Comparison of ENCODE assay signal across 8 cellular contexts in genomic region chr11:66579017-66579606, GRCh38. TPM values are rescaled to one million over a fixed set of nuclear protein-coding genes. Genes with fewer than 3 reads are reported as not detected.
DNase-seq lines count a peak whose midpoint lies in the region; ATAC-seq and TF ChIP-seq lines count a peak whose summit lies in the region.

No MANE protein-coding gene starts in this region.

- H3K4me1 ChIP-seq in ACC112 (ENCODE audit: control insufficient read depth, insufficient read depth, low read length, unreplicated experiment): peaks cover 5% of the 10 kb centered on the region
- H3K4me1 ChIP-seq in OCI-LY1 (ENCODE audit: insufficient read depth, low read length, severe bottlenecking): no peaks in the 10 kb centered on the region
- H3K4me1 ChIP-seq in esophagus squamous epithelium: peaks cover 0 to 7% (median 0%) of the 10 kb centered on the region in 3 donors

- H3K9me3 Mint-ChIP-seq in activated T-cell treated with anti-CD3 and anti-CD28 coated beads, Interleukin-2, amount 50 U/mL, for 24 hours: peaks cover 5% of the 10 kb centered on the region
- H3K9me3 Mint-ChIP-seq in natural killer cell: peaks cover 0 to 5% of the 10 kb centered on the region in 2 donors
- H3K9me3 Mint-ChIP-seq in stimulated activated memory B cell treated with anti-CD40 and anti-IgM and Interleukin-4, amounts not matched to agents 10 μg/mL and 1 μg/mL and 100 μg/mL, for 72 hours: peaks cover 7% of the 10 kb centered on the region

- no peaks in the 10 kb centered on the region for H3K27me3 ChIP-seq in ACC112 (ENCODE audit: insufficient read depth, low read length)
- no peaks in the 10 kb centered on the region; the same call in 1 of the 2 replicates for H3K27me3 ChIP-seq in OCI-LY1 (ENCODE audit: insufficient read depth, low read length)
- H3K27me3 ChIP-seq in esophagus squamous epithelium: no peaks in the 10 kb centered on the region

- H3K9me2 ChIP-seq in OCI-LY1 (ENCODE audit: low read depth, low read length): no peaks in the 10 kb centered on the region

- H3K9ac ChIP-seq in OCI-LY1 (ENCODE audit: low read length): no peak overlapping the region

- no peak overlapping the region for H2AFZ ChIP-seq in ACC112 (ENCODE audit: low read length, unreplicated experiment)
- no peak overlapping the region for H2AFZ ChIP-seq in OCI-LY1 (ENCODE audit: low read length)

- H3K36me3 ChIP-seq in ACC112 (ENCODE audit: insufficient read depth, low read length) (no peaks in the 10 kb centered on the region), OCI-LY1 (ENCODE audit: insufficient read depth, low read length) (no peaks in the 10 kb centered on the region; the same call in 1 of the 2 replicates), esophagus squamous epithelium (no peaks in the 10 kb centered on the region)

- H3K9me3 ChIP-seq in OCI-LY1 (ENCODE audit: low read length): 0 out of 2 replicates have a peak, but pooled peaks cover 7% of the 10 kb centered on the region
- peaks cover 0 to 11% (median 10%) of the 10 kb centered on the region in 3 donors for H3K9me3 ChIP-seq in esophagus squamous epithelium

- TF ChIP-seq CTCF in OCI-LY1 (IDR thresholded peaks at IDR 0.05; ENCODE audit: low read length) (peak; percentile 87), esophagus squamous epithelium (IDR thresholded peaks at IDR 0.05) (peak; percentile 76 to 82 (median 79)), natural killer cell (IDR thresholded peaks at IDR 0.05) (peak; percentile 83)

- H3K27ac ChIP-seq in ACC112 (ENCODE audit: low read depth, low read length) (no peak overlapping the region), OCI-LY1 (ENCODE audit: low read depth, low read length, poor library complexity, severe bottlenecking) (no peak overlapping the region), esophagus squamous epithelium (no peak overlapping the region)

- H3K36me3 Mint-ChIP-seq in activated T-cell treated with anti-CD3 and anti-CD28 coated beads, Interleukin-2, amount 50 U/mL, for 24 hours (ENCODE audit: low read depth): no peaks in the 10 kb centered on the region
- H3K36me3 Mint-ChIP-seq in natural killer cell: no peaks in the 10 kb centered on the region
- H3K36me3 Mint-ChIP-seq in stimulated activated memory B cell treated with anti-CD40 and anti-IgM and Interleukin-4, amounts not matched to agents 10 μg/mL and 1 μg/mL and 100 μg/mL, for 72 hours: no peaks in the 10 kb centered on the region

- H3K79me2 ChIP-seq in ACC112 (ENCODE audit: control insufficient read depth, insufficient read depth, low read length, unreplicated experiment): no peaks in the 10 kb centered on the region
- no peaks in the 10 kb centered on the region for H3K79me2 ChIP-seq in OCI-LY1 (ENCODE audit: insufficient read depth, low read length)

- H3K27ac Mint-ChIP-seq in activated T-cell treated with anti-CD3 and anti-CD28 coated beads, Interleukin-2, amount 50 U/mL, for 24 hours: peak overlapping the region; percentile 1
- peak overlapping the region in 1 of 2 donors; percentile 29 for H3K27ac Mint-ChIP-seq in natural killer cell
- no peak overlapping the region for H3K27ac Mint-ChIP-seq in stimulated activated memory B cell treated with anti-CD40 and anti-IgM and Interleukin-4, amounts not matched to agents 10 μg/mL and 1 μg/mL and 100 μg/mL, for 72 hours

- no peak for TF ChIP-seq POLR2A in esophagus squamous epithelium (IDR thresholded peaks at IDR 0.05)

- H3K27me3 Mint-ChIP-seq in activated T-cell treated with anti-CD3 and anti-CD28 coated beads, Interleukin-2, amount 50 U/mL, for 24 hours: peaks cover 4% of the 10 kb centered on the region
- peaks cover 16 to 23% of the 10 kb centered on the region in 2 donors for H3K27me3 Mint-ChIP-seq in natural killer cell (ENCODE audit: low read depth in 2 of 2)
- H3K27me3 Mint-ChIP-seq in stimulated activated memory B cell treated with anti-CD40 and anti-IgM and Interleukin-4, amounts not matched to agents 10 μg/mL and 1 μg/mL and 100 μg/mL, for 72 hours: peaks cover 17% of the 10 kb centered on the region

- H3K4me1 Mint-ChIP-seq in activated T-cell treated with anti-CD3 and anti-CD28 coated beads, Interleukin-2, amount 50 U/mL, for 24 hours (ENCODE audit: low read depth): peaks cover 18% of the 10 kb centered on the region
- H3K4me1 Mint-ChIP-seq in natural killer cell: peaks cover 0 to 11% of the 10 kb centered on the region in 2 donors
- peaks cover 7% of the 10 kb centered on the region for H3K4me1 Mint-ChIP-seq in stimulated activated memory B cell treated with anti-CD40 and anti-IgM and Interleukin-4, amounts not matched to agents 10 μg/mL and 1 μg/mL and 100 μg/mL, for 72 hours

- H4K20me1 ChIP-seq in OCI-LY1 (ENCODE audit: insufficient read depth, low read length): no peaks in the 10 kb centered on the region

- peak; percentile 43 for DNase-seq in GOT3 (lab: John Stamatoyannopoulos, UW)
- peak; percentile 88 for DNase-seq in activated T-cell treated with anti-CD3 and anti-CD28 coated beads, Interleukin-2, amount 50 U/mL, for 24 hours
- no peak for DNase-seq in esophagus squamous epithelium (lab: John Stamatoyannopoulos, UW)
- peak; percentile 70 for DNase-seq in natural killer cell

- ATAC-seq in natural killer cell: peak; percentile 77 to 91 (median 84)
- ATAC-seq in stimulated activated memory B cell treated with anti-CD40 and anti-IgM and Interleukin-4, amounts not matched to agents 10 μg/mL and 1 μg/mL and 100 μg/mL, for 72 hours: peak; percentile 74
- no peak for ATAC-seq in HG02870 (IDR thresholded peaks at IDR 0.05; ENCODE audit: unreplicated experiment)

- WGBS in esophagus squamous epithelium, 2 donors: 15 to 36% methylated on average over 11 to 25 of the region's 25 CpGs

- no peaks in the 10 kb centered on the region for H3F3A ChIP-seq in OCI-LY1 (ENCODE audit: insufficient read depth, low read length)

- intact Hi-C loops in esophagus squamous epithelium (cut with DNase I): no loop called here
- intact Hi-C loops in natural killer cell (cut with micrococcal nuclease): loop anchor here (1.0 kb wide), 1 partner anchor 99 kb away; no protein-coding TSS in a partner anchor

- H3K4me3 ChIP-seq in ACC112 (ENCODE audit: low read depth, low read length): peak overlapping the region; percentile 11
- H3K4me3 ChIP-seq in OCI-LY1 (ENCODE audit: low read depth, low read length, poor library complexity, severe bottlenecking): no peak overlapping the region
- H3K4me3 ChIP-seq in esophagus squamous epithelium: no peak overlapping the region

- H3K4me2 ChIP-seq in OCI-LY1 (ENCODE audit: low read length): no peak overlapping the region; the same call in 1 of the 2 replicates

- H3K4me3 Mint-ChIP-seq in activated T-cell treated with anti-CD3 and anti-CD28 coated beads, Interleukin-2, amount 50 U/mL, for 24 hours: peak overlapping the region; percentile 40
- no peak overlapping the region for H3K4me3 Mint-ChIP-seq in natural killer cell
- no peak overlapping the region for H3K4me3 Mint-ChIP-seq in stimulated activated memory B cell treated with anti-CD40 and anti-IgM and Interleukin-4, amounts not matched to agents 10 μg/mL and 1 μg/mL and 100 μg/mL, for 72 hours

RNA-seq across cellular contexts. Expression of gene CTSF, which starts 10.7 kb away (rescaled TPM):
- total RNA-seq in esophagus squamous epithelium (10 to 100 TPM in 2 of 4 donors, 1 to 10 TPM in 2; 3.3 to 47.3 (median 13.0) TPM), natural killer cell (10 to 100 TPM; 17.1 to 27.0 (median 24.8) TPM)

RNA-seq across cellular contexts. Expression of gene CCDC87, which starts 13.8 kb away (rescaled TPM):
- total RNA-seq in esophagus squamous epithelium (under 1 TPM; 0.09 to 0.40 (median 0.21) TPM), natural killer cell (under 1 TPM; 0.40 to 0.68 (median 0.49) TPM)

RNA-seq across cellular contexts. Expression of gene CCS, which starts 13.9 kb away (rescaled TPM):
- 10 to 100 TPM; 12.7 to 27.5 (median 21.2) TPM for total RNA-seq in esophagus squamous epithelium
- 10 to 100 TPM; 27.1 to 35.6 (median 32.4) TPM for total RNA-seq in natural killer cell

RNA-seq across cellular contexts. Expression of gene ACTN3, which starts 32.4 kb away (rescaled TPM):
- total RNA-seq in esophagus squamous epithelium (not detected), natural killer cell (under 1 TPM; 0.33 to 1.00 (median 0.50) TPM)

RNA-seq across cellular contexts. Expression of gene ZDHHC24, which starts 33.3 kb away (rescaled TPM):
- total RNA-seq in esophagus squamous epithelium: 10 to 100 TPM in 1 of 4 donors, 1 to 10 TPM in 3; 8.0 to 10.7 (median 9.5) TPM
- 10 to 100 TPM; 18.5 to 34.9 (median 28.9) TPM for total RNA-seq in natural killer cell
